In the genomic region with DNA sequence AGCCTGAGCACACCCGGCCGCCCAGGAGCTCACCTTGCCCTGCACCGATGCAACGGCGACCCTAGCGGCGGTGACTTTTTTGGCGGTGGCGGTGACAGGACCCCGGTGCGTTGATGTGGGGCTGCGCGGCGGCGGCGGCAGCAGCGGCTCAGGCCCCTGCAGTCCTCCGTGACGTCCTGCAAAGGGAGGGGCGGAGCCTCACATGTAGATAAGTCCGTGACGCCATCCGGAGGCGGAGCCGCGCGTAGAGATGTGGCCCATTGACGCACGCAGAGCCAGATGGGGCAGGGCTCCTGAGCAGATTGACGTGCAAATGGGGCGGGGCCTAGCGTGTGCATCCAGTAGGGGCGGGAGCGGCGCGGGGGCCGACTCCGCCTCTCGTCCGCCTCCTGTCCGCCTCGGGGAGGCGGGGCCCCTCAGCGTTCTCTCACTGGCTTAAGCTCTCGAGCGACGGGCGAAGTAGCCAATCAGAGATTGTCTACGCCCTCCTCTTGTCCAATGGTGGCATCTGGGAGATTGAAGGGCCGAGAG, we compare ENCODE assay signal across 8 cellular contexts. TPM values are rescaled to one million over a fixed set of nuclear protein-coding genes. Genes with fewer than 3 reads are reported as not detected.
A peak's percentile ranks its signal among the peaks of the same experiment; 100 is the strongest.
DNase-seq lines count a peak whose midpoint lies in the region; ATAC-seq and TF ChIP-seq lines count a peak whose summit lies in the region.

A gene with protein sequence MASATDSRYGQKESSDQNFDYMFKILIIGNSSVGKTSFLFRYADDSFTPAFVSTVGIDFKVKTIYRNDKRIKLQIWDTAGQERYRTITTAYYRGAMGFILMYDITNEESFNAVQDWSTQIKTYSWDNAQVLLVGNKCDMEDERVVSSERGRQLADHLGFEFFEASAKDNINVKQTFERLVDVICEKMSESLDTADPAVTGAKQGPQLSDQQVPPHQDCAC (minus strand): TSS at position 180 of the 531 bp plus-strand sequence. CDS start 1,302 bp downstream, outside the sequence.

- no peaks in the 10 kb centered on the region for H3K27me3 ChIP-seq in PC-3 (ENCODE audit: low read length)

- no TSS peak for BruUV-seq in PC-3 (replicated peaks; lab: Mats Ljungman, UMichigan)

- H3K36me3 Mint-ChIP-seq in activated T-cell treated with anti-CD3 and anti-CD28 coated beads, Interleukin-2, amount 50 U/mL, for 24 hours (ENCODE audit: low read depth), result peaks cover 35% of the 10 kb centered on the region

- H3K27me3 Mint-ChIP-seq in activated T-cell treated with anti-CD3 and anti-CD28 coated beads, Interleukin-2, amount 50 U/mL, for 24 hours, result peaks cover 8% of the 10 kb centered on the region

- peak within 1 kb of the TSS; percentile 67 for H3K9ac ChIP-seq in PC-3 (ENCODE audit: low read length)

- H4K20me1 ChIP-seq in PC-3 (ENCODE audit: low read length), result no peaks in the 10 kb centered on the region

- CTCF ChIA-PET in PC-3 (lab: Charles Lee), result interaction anchor here (0.5 to 1.2 kb wide), 3 partner anchors 27 to 1425 kb away, joined by 3 to 6 read pairs (median 4); no protein-coding TSS in a partner anchor

- H3K4me1 ChIP-seq in PC-3 (ENCODE audit: insufficient read depth, low read length) (peaks cover 16% of the 10 kb centered on the region), mucosa of descending colon (ENCODE audit: low read depth) (peaks cover 9% of the 10 kb centered on the region)

- no peaks in the 10 kb centered on the region for H3F3A ChIP-seq in PC-3 (ENCODE audit: low read length, unreplicated experiment)

- POLR2A ChIA-PET in PC-3 (lab: Charles Lee; ENCODE audit: unreplicated experiment), result interaction anchor here (0.7 to 2.0 kb wide), 2 partner anchors 78 to 293 kb away, joined by 3 to 10 read pairs; a partner anchor contains a TSS

- peak within 1 kb of the TSS; percentile 10 for H3K27ac ChIP-seq in PC-3 (ENCODE audit: low read length)

- H3K4me2 ChIP-seq in PC-3 (ENCODE audit: low read length), result peak within 1 kb of the TSS; percentile 98

- TF ChIP-seq CTCF in PC-3 (conservative IDR thresholded peaks at IDR 0.05; ENCODE audit: low read depth, low read length) (no peak), epithelial cell of proximal tubule (conservative IDR thresholded peaks at IDR 0.05; ENCODE audit: low read depth, low read length) (no peak), mucosa of descending colon (IDR thresholded peaks at IDR 0.05) (peak; percentile 43)

- H2AFZ ChIP-seq in PC-3 (ENCODE audit: low read length), result peak within 1 kb of the TSS; percentile 94

- intact Hi-C loops in PC-3 (cut with micrococcal nuclease) (loop anchor here (1.0 to 10.0 kb wide), 4 partner anchors 12 to 211 kb away; a partner anchor contains a TSS), mucosa of descending colon (cut with DNase I, micrococcal nuclease) (loop anchor here in 1 of 2 donors (1.0 to 10.0 kb wide), 2 partner anchors 11 to 51 kb away; a partner anchor contains a TSS)

- peak; percentile 87 for ATAC-seq in GM21619 (IDR thresholded peaks at IDR 0.05; ENCODE audit: unreplicated experiment)
- peak; percentile 92 for ATAC-seq in PC-3
- peak; percentile 96 for ATAC-seq in mucosa of descending colon

- peaks cover 23% of the 10 kb centered on the region for H3K79me2 ChIP-seq in PC-3 (ENCODE audit: low read length)

- H3K9me3 Mint-ChIP-seq in activated T-cell treated with anti-CD3 and anti-CD28 coated beads, Interleukin-2, amount 50 U/mL, for 24 hours, result no peaks in the 10 kb centered on the region

- H3K4me3 Mint-ChIP-seq in activated T-cell treated with anti-CD3 and anti-CD28 coated beads, Interleukin-2, amount 50 U/mL, for 24 hours, result peak within 1 kb of the TSS; percentile 91

- peaks cover 4% of the 10 kb centered on the region; the same call in 1 of the 2 replicates for H3K36me3 ChIP-seq in PC-3 (ENCODE audit: low read depth, low read length)
- H3K36me3 ChIP-seq in mucosa of descending colon (ENCODE audit: low read depth), result peaks cover 5% of the 10 kb centered on the region

- peaks cover 30% of the 10 kb centered on the region for H3K4me1 Mint-ChIP-seq in activated T-cell treated with anti-CD3 and anti-CD28 coated beads, Interleukin-2, amount 50 U/mL, for 24 hours (ENCODE audit: low read depth)

- H3K9me2 ChIP-seq in PC-3 (replicated peaks; ENCODE audit: low read length), result no peaks in the 10 kb centered on the region

- H3K4me3 ChIP-seq in Jurkat, Clone E6-1 (ENCODE audit: low read length), result peak within 1 kb of the TSS; percentile 84
- H3K4me3 ChIP-seq in PC-3 (ENCODE audit: low read length), result peak within 1 kb of the TSS; percentile 90
- peak within 1 kb of the TSS; percentile 95 for H3K4me3 ChIP-seq in epithelial cell of proximal tubule (ENCODE audit: low read depth, low read length)
- peak within 1 kb of the TSS; percentile 26 for H3K4me3 ChIP-seq in mucosa of descending colon

- peak within 1 kb of the TSS; percentile 90 for H3K27ac Mint-ChIP-seq in activated T-cell treated with anti-CD3 and anti-CD28 coated beads, Interleukin-2, amount 50 U/mL, for 24 hours

- peak; percentile 100 for DNase-seq in DMS153 (lab: John Stamatoyannopoulos, UW)
- DNase-seq in Jurkat, Clone E6-1 (ENCODE audit: low read depth, low spot score), result peak; percentile 99
- DNase-seq in PC-3, result peak; percentile 100
- peak; percentile 99 for DNase-seq in activated T-cell treated with anti-CD3 and anti-CD28 coated beads, Interleukin-2, amount 50 U/mL, for 24 hours
- DNase-seq in epithelial cell of proximal tubule (ENCODE audit: low read depth), result peak; percentile 97
- DNase-seq in mucosa of descending colon, result peak; percentile 99 to 100 (median 100)
- peak; percentile 99 for DNase-seq in stimulated activated CD8-positive, alpha-beta memory T cell treated with anti-CD3 and anti-CD28 coated beads, Interleukin-4, amount 100 ng/mL, for 1 hour (ENCODE audit: low read depth in 2 of 2, low spot score in 1 of 2)

- H3K9me3 ChIP-seq in PC-3 (ENCODE audit: low read length) (no peaks in the 10 kb centered on the region), mucosa of descending colon (no peaks in the 10 kb centered on the region)

RNA-seq across cellular contexts. Expression of the gene that starts here (rescaled TPM):
- polyA plus RNA-seq in Jurkat, Clone E6-1 (2012; ENCODE audit: insufficient read depth, insufficient read length), result 12.0 TPM
- total RNA-seq in PC-3 (2014; rRNA removed), result 5.7 and 6.7 TPM in 2 replicates
- 0.17 and 0.43 TPM in 2 replicates for total RNA-seq in epithelial cell of proximal tubule
- 1 to 10 TPM; 5.7 to 7.6 (median 6.8) TPM for total RNA-seq in mucosa of descending colon

Comparison
In these comparisons a context has a peak if more than half of its experiments do, and no peak if none do; other contexts are left out.
1. Peak in every context shown above with its lines: DNase-seq, ATAC-seq, H3K4me3 ChIP-seq and H3K27ac ChIP-seq.
2. Peak in DNase-seq and H3K4me3 ChIP-seq in epithelial cell of proximal tubule; RNA of the gene not detected or under 1 TPM.
3. H3K4me3 ChIP-seq: peak in every context shown above with its lines; median percentile 95 in epithelial cell of proximal tubule; 90 in PC-3; 84 in Jurkat, Clone E6-1; 26 in mucosa of descending colon.